8 cellular contexts compared by ENCODE assay signal in the genomic region with DNA sequence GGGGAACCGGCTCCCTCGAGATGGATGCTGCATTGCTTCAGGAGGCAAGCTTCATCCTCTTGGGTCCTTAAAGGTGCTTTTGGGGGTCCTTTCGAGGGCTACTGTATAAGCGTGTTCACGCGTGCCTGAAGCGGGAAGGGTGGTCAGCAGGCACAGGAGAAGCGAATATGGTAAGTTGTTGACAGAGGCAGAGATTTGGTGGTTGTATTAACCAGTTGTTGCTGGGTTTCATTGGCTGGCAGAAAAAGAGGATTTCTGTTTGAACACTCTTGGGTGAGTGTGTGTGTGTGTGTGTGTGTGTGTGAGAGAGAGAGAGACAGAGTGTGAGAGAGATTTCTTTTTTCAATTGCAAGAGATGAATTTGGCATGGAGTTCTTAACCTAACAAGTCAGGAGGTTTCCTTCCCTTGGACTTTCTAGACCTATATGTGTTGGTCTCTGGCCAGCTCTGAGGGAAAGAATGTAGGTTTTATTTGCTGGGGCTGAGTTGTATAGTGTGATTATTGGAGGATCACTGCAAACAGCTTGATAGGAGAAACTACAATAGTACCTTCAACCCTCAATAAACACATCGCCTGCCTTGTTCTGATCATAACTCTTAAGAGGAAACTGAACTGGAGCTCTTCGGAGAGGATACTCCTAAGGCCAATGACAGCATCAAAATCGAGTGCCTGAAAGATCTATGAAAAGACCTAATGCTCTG. TPM values are rescaled to one million over a fixed set of nuclear protein-coding genes. Genes with fewer than 3 reads are reported as not detected.
DNase-seq lines count a peak whose midpoint lies in the region; ATAC-seq and TF ChIP-seq lines count a peak whose summit lies in the region.

No MANE protein-coding gene starts in this region.

- DNase-seq in RWPE2 (ENCODE audit: low spot score) (no peak), endodermal cell (no peak), neural progenitor cell (ENCODE audit: low spot score) (peak; percentile 34)
- no peak for DNase-seq in NK-92 treated with Interleukin-12 subunit alpha and Interleukin-12 subunit beta, amount 100 ng/mL, for 24 hours (lab: John Stamatoyannopoulos, UW)

- peak overlapping the region; percentile 16 for H2AFZ ChIP-seq in neural progenitor cell (replicated peaks)

- H3F3A ChIP-seq in neural progenitor cell (ENCODE audit: low read depth), result no peaks in the 10 kb centered on the region

- H3K4me3 ChIP-seq in RWPE2 (ENCODE audit: severe bottlenecking), result peak overlapping the region; percentile 75
- H3K4me3 ChIP-seq in endodermal cell (ENCODE audit: low read length), result peak overlapping the region; percentile 96
- H3K4me3 ChIP-seq in neural progenitor cell, result peak overlapping the region; percentile 92

- H3K9me3 ChIP-seq in RWPE2 (ENCODE audit: severe bottlenecking), result no peaks in the 10 kb centered on the region
- no peaks in the 10 kb centered on the region for H3K9me3 ChIP-seq in endodermal cell (ENCODE audit: control insufficient read depth, low read length)
- H3K9me3 ChIP-seq in neural progenitor cell (ENCODE audit: low read depth), result no peaks in the 10 kb centered on the region

- ATAC-seq in GM21723 (IDR thresholded peaks at IDR 0.05; ENCODE audit: unreplicated experiment) (peak; percentile 3), RWPE2 (ENCODE audit: low read depth) (peak; percentile 7; the same call in 1 of the 3 replicates), GM21360 (IDR thresholded peaks at IDR 0.05; ENCODE audit: unreplicated experiment) (no peak), HG03280 (IDR thresholded peaks at IDR 0.05; ENCODE audit: unreplicated experiment) (no peak)

- 20 to 22% methylated on average over 11 of the region's 11 CpGs for WGBS in endodermal cell (ENCODE audit: insufficient coverage in 1 of 2, insufficient read length in 1 of 2), 2 experiments

- H3K27me3 ChIP-seq in RWPE2 (ENCODE audit: insufficient read depth, poor library complexity, severe bottlenecking) (no peaks in the 10 kb centered on the region), endodermal cell (ENCODE audit: control insufficient read depth, insufficient read depth, low read length, poor library complexity, severe bottlenecking) (no peaks in the 10 kb centered on the region), neural progenitor cell (no peaks in the 10 kb centered on the region)

- peak overlapping the region; percentile 17 for H3K27ac Mint-ChIP-seq in endodermal cell
- H3K27ac Mint-ChIP-seq in neural progenitor cell, result peak overlapping the region; percentile 65

- H3K4me2 ChIP-seq in neural progenitor cell, result peak overlapping the region; percentile 80

- H3K9me3 Mint-ChIP-seq in endodermal cell (no peaks in the 10 kb centered on the region), neural progenitor cell (no peaks in the 10 kb centered on the region)

- H3K4me3 Mint-ChIP-seq in endodermal cell (peak overlapping the region; percentile 74), neural progenitor cell (peak overlapping the region; percentile 95)

- H3K27me3 Mint-ChIP-seq in endodermal cell (ENCODE audit: insufficient read depth), result no peaks in the 10 kb centered on the region
- H3K27me3 Mint-ChIP-seq in neural progenitor cell (ENCODE audit: insufficient read depth, low read depth), result no peaks in the 10 kb centered on the region

- H3K4me1 ChIP-seq in RWPE2 (ENCODE audit: insufficient read depth, poor library complexity, severe bottlenecking) (peaks cover 20% of the 10 kb centered on the region), endodermal cell (ENCODE audit: control insufficient read depth, insufficient read depth, low read length) (peaks cover 10% of the 10 kb centered on the region), neural progenitor cell (peaks cover 9% of the 10 kb centered on the region)

- H3K36me3 Mint-ChIP-seq in endodermal cell (ENCODE audit: low read depth) (no peaks in the 10 kb centered on the region), neural progenitor cell (no peaks in the 10 kb centered on the region)

- peak overlapping the region; percentile 52 for H3K9ac ChIP-seq in endodermal cell (ENCODE audit: extremely low read depth, low read length, poor library complexity, severe bottlenecking)
- H3K9ac ChIP-seq in neural progenitor cell, result peak overlapping the region; percentile 74

- H3K4me1 Mint-ChIP-seq in endodermal cell, result peaks cover 38% of the 10 kb centered on the region
- peaks cover 36% of the 10 kb centered on the region for H3K4me1 Mint-ChIP-seq in neural progenitor cell

- peaks cover 58% of the 10 kb centered on the region for H3K79me2 ChIP-seq in neural progenitor cell (ENCODE audit: low read depth)

- H3K36me3 ChIP-seq in RWPE2 (ENCODE audit: low read depth), result 0 out of 2 replicates have a peak, but pooled peaks cover 3% of the 10 kb centered on the region
- H3K36me3 ChIP-seq in endodermal cell (ENCODE audit: control insufficient read depth, insufficient read depth, low read length), result no peaks in the 10 kb centered on the region
- H3K36me3 ChIP-seq in neural progenitor cell, result no peaks in the 10 kb centered on the region

- H3K27ac ChIP-seq in C4-2B, result peak overlapping the region; percentile 79
- H3K27ac ChIP-seq in RWPE2 (ENCODE audit: poor library complexity, severe bottlenecking), result peak overlapping the region; percentile 60
- no peak overlapping the region for H3K27ac ChIP-seq in endodermal cell (ENCODE audit: low read depth, low read length)
- no peak overlapping the region for H3K27ac ChIP-seq in neural progenitor cell

- no peak for TF ChIP-seq CTCF in C4-2B (conservative IDR thresholded peaks at IDR 0.05)
- TF ChIP-seq CTCF in RWPE2 (IDR thresholded peaks at IDR 0.05; ENCODE audit: poor library complexity, severe bottlenecking), result no peak
- TF ChIP-seq CTCF in endodermal cell (conservative IDR thresholded peaks at IDR 0.05), result no peak
- no peak for TF ChIP-seq CTCF in neural progenitor cell (IDR thresholded peaks at IDR 0.05)

- H4K20me1 ChIP-seq in neural progenitor cell (ENCODE audit: low read depth), result peaks cover 31% of the 10 kb centered on the region

RNA-seq across cellular contexts. Expression of a gene that starts 1.1 kb away (rescaled TPM):
- total RNA-seq in endodermal cell (10 to 100 TPM; 46.1 to 48.5 TPM), neural progenitor cell (ENCODE audit: low replicate concordance) (54.2 and 66.3 TPM in 2 replicates)
- polyA plus RNA-seq in endodermal cell (2013, experiment 1 of 2), result 28.8 TPM
- polyA plus RNA-seq in endodermal cell (2013, experiment 2 of 2), result 26.0 TPM

Comparison
In these comparisons a context has a peak if more than half of its experiments do, and no peak if none do; other contexts are left out.
1. H3K27ac ChIP-seq: peak in C4-2B (single experiment) and RWPE2 (single experiment); none in endodermal cell (single experiment) and neural progenitor cell (single experiment).
2. ATAC-seq: peak in GM21723 (single experiment) and RWPE2 (single experiment); none in GM21360 (single experiment) and HG03280 (single experiment).
3. Peak in every context shown above with its lines, with median percentiles within 50 percentile points of each other: H3K4me3 ChIP-seq.